ENCODE assay signal across 15 cellular contexts in the genomic region with DNA sequence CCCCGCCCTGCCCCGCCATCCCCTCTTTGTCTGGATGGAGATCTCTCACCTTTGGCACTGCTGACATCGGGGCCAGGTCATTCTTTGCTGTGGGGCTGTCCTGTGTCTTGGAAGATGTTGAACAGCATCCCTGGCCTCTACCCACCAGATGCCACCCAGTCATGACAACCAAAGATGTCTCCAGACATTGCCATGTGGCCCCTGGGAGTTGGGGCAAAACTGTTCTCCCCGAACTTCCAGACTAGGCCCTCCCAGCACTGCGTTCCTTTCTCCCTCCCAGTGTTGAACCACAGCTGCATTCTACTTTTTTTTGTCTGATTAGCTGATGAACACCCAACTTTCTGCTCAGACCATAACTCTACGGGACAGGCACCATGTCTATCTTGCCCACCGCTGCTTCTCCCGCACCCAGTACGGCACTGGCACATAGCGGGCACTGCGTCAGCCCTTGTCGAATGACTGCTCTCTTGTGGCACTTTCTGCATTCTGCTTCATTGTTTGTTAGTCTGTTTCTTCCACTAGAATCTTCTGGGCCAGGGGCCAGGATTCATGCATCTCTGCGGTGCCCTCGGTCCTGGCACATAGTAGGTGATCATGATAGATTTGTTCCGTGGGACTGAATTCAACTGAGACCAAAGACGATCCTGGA. TPM values are rescaled to one million over a fixed set of nuclear protein-coding genes. Genes with fewer than 3 reads are reported as not detected.
"Had no signal": no experiment of that assay in that cellular context is flagged by ENCODE, and none has a peak within 500 bp of the region (broad histone marks: within the 10 kb centered on the region; RNA-seq: fewer than 3 reads in every experiment).

No MANE protein-coding gene starts in this region.

- DNase-seq: activated B cell treated with CpG ODN at 0.5 μM for 24 hours; activated CD4-positive, alpha-beta T cell treated with anti-CD3 and anti-CD28 coated beads, Interleukin-2, amount 50 U/mL, for 1 hour; amniotic stem cell; body of pancreas; dermis blood vessel endothelial cell; left colon; nephron progenitor cell; sigmoid colon; stimulated activated CD4-positive, alpha-beta T cell treated with anti-CD3 and anti-CD28 coated beads, Interleukin-2, amount 100 ng/mL, for 48 hours; stimulated activated naive CD4-positive, alpha-beta T cell treated with Interleukin-2 at 50 U/mL for 16 hours had no signal

- H3K4me3 Mint-ChIP-seq: activated B cell treated with CpG ODN at 0.5 μM for 24 hours; activated naive CD4-positive, alpha-beta T cell treated with anti-CD3 and anti-CD28 coated beads, Interleukin-2, amount 50 U/mL, for 24 hours; nephron progenitor cell; T-helper 1 cell treated with Interleukin-12 subunit alpha and Interleukin-12 subunit beta and Interleukin-4 antibody, amounts not matched to agents 30 μg/mL and 1 μg/mL, for 36 hours; type B pancreatic cell had no signal

- H3K4me3 ChIP-seq: body of pancreas, sigmoid colon had no signal

- ATAC-seq: body of pancreas, left colon had no signal

- H3K9me3 Mint-ChIP-seq: activated B cell treated with CpG ODN at 0.5 μM for 24 hours; activated naive CD4-positive, alpha-beta T cell treated with anti-CD3 and anti-CD28 coated beads, Interleukin-2, amount 50 U/mL, for 24 hours; nephron progenitor cell; T-helper 1 cell treated with Interleukin-12 subunit alpha and Interleukin-12 subunit beta and Interleukin-4 antibody, amounts not matched to agents 30 μg/mL and 1 μg/mL, for 36 hours had no signal

- H3K36me3 ChIP-seq: sigmoid colon had no signal

- H3K36me3 Mint-ChIP-seq: activated naive CD4-positive, alpha-beta T cell treated with anti-CD3 and anti-CD28 coated beads, Interleukin-2, amount 50 U/mL, for 24 hours; type B pancreatic cell had no signal

- H3K27ac Mint-ChIP-seq: activated B cell treated with CpG ODN at 0.5 μM for 24 hours; activated naive CD4-positive, alpha-beta T cell treated with anti-CD3 and anti-CD28 coated beads, Interleukin-2, amount 50 U/mL, for 24 hours; nephron progenitor cell; T-helper 1 cell treated with Interleukin-12 subunit alpha and Interleukin-12 subunit beta and Interleukin-4 antibody, amounts not matched to agents 30 μg/mL and 1 μg/mL, for 36 hours had no signal

- H3K9me3 ChIP-seq: body of pancreas, sigmoid colon had no signal

- H3K27ac ChIP-seq: body of pancreas had no signal

RNA-seq across cellular contexts. Expression of gene MYL2, which starts 13.1 kb away (rescaled TPM):
- total RNA-seq: activated B cell treated with CpG ODN at 0.5 μM for 24 hours, body of pancreas, glomerular endothelial cell, left colon, osteocyte, sigmoid colon had no signal
